20 cellular contexts compared by ENCODE assay signal in genomic region chr10:7157091-7157490, GRCh38.
DNase-seq lines count a peak whose midpoint lies in the region; ATAC-seq and TF ChIP-seq lines count a peak whose summit lies in the region.
"Had no signal": no experiment of that assay in that cellular context is flagged by ENCODE, and none has a peak within 500 bp of the region (broad histone marks: within the 10 kb centered on the region; RNA-seq: fewer than 3 reads in every experiment).

No MANE protein-coding gene starts in this region.

- peak; percentile 54 for ATAC-seq in GM18519 (IDR thresholded peaks at IDR 0.05; ENCODE audit: low FRiP score, unreplicated experiment)
- ATAC-seq: heart right ventricle had no signal

- peaks cover 33 to 53% (median 49%) of the 10 kb centered on the region in 10 experiments for H3K4me1 ChIP-seq in BLaER1 treated with 17β-estradiol and CSF1 and Interleukin-3, amounts not matched to agents 10 nM and 100 nM
- no peaks in the 10 kb centered on the region for H3K4me1 ChIP-seq in A673 (ENCODE audit: insufficient read depth, low read length, poor library complexity, severe bottlenecking)
- H3K4me1 ChIP-seq: adrenal gland, SJSA1 had no signal

- peak overlapping the region; percentile 63 to 73 (median 65) for H3K4me2 ChIP-seq in BLaER1 treated with 17β-estradiol and CSF1 and Interleukin-3, amounts not matched to agents 10 nM and 100 nM

- H3K4me3 ChIP-seq in BLaER1 treated with 17β-estradiol and CSF1 and Interleukin-3, amounts not matched to agents 10 nM and 100 nM: no peak overlapping the region
- no peak overlapping the region for H3K4me3 ChIP-seq in A673 (ENCODE audit: low read depth, low read length, poor library complexity, severe bottlenecking)
- H3K4me3 ChIP-seq: adrenal gland, cardiac muscle cell, heart right ventricle, right atrium auricular region, SJSA1 had no signal

- intact Hi-C loops in A673 (cut with micrococcal nuclease; ENCODE audit: unreplicated experiment): no loop called here

- no peaks in the 10 kb centered on the region for H4K20me1 ChIP-seq in BLaER1 treated with 17β-estradiol and CSF1 and Interleukin-3, amounts not matched to agents 10 nM and 100 nM

- H3K36me3 ChIP-seq in BLaER1 treated with 17β-estradiol and CSF1 and Interleukin-3, amounts not matched to agents 10 nM and 100 nM: peaks cover 19 to 58% (median 35%) of the 10 kb centered on the region in 11 experiments
- no peaks in the 10 kb centered on the region for H3K36me3 ChIP-seq in A673 (ENCODE audit: insufficient read depth, low read length, poor library complexity, severe bottlenecking)
- H3K36me3 ChIP-seq: adrenal gland, cardiac muscle cell, SJSA1 had no signal

- no peak overlapping the region for H3K4me3 Mint-ChIP-seq in immature natural killer cell
- H3K4me3 Mint-ChIP-seq: activated CD4-positive, alpha-beta memory T cell treated with anti-CD3 and anti-CD28 coated beads for 36 hours; activated T-helper 1 cell treated with anti-CD3 and anti-CD28 coated beads, Interleukin-12 subunit alpha, Interleukin-12 subunit beta, Interleukin-2, Interleukin-4 antibody, amounts not matched to agents 30 ng/mL and 10 ng/mL and 1 ng/mL, durations not matched to agents 14 hours and 24 hours and 36 hours had no signal

- H3K27me3 ChIP-seq in BLaER1 treated with 17β-estradiol and CSF1 and Interleukin-3, amounts not matched to agents 10 nM and 100 nM: no peaks in the 10 kb centered on the region
- H3K27me3 ChIP-seq in A673 (replicated peaks; ENCODE audit: insufficient read depth, low read depth, low read length, poor library complexity): peaks cover 65% of the 10 kb centered on the region
- H3K27me3 ChIP-seq: adrenal gland, heart right ventricle, right atrium auricular region, SJSA1 had no signal

- POLR2A ChIA-PET in A673 (lab: Charles Lee; ENCODE audit: low non-redundant PET): no interaction called here

- peak overlapping the region in 9 of 11 experiments; percentile 50 to 78 (median 71); a peak in 19 of 22 replicates for H3K27ac ChIP-seq in BLaER1 treated with 17β-estradiol and CSF1 and Interleukin-3, amounts not matched to agents 10 nM and 100 nM
- no peak overlapping the region for H3K27ac ChIP-seq in A673 (ENCODE audit: low read depth, low read length, poor library complexity, severe bottlenecking)
- H3K27ac ChIP-seq: adrenal gland, cardiac muscle cell, right atrium auricular region, SJSA1 had no signal

- peak; percentile 86 to 87 for DNase-seq in Kasumi-1 (lab: John Stamatoyannopoulos, UW)
- DNase-seq in immature natural killer cell: no peak
- DNase-seq in dermis blood vessel endothelial cell: no peak
- no peak for DNase-seq in middle frontal gyrus (ENCODE audit: extremely low spot score, low spot score)
- no peak for DNase-seq in activated CD4-positive, alpha-beta T cell treated with anti-CD3 and anti-CD28 coated beads, Interleukin-2, amount 50 U/mL, for 48 hours
- no peak for DNase-seq in A673 (ENCODE audit: low spot score)
- DNase-seq: activated CD4-positive, alpha-beta memory T cell treated with anti-CD3 and anti-CD28 coated beads for 36 hours; adrenal gland; heart right ventricle; islet precursor cell; mammary epithelial cell; NCI-H1930; OCI-M1; T1000 had no signal

- no peak for TF ChIP-seq CTCF in A673 (conservative IDR thresholded peaks at IDR 0.05; ENCODE audit: low read depth, low read length)

- peaks cover 14 to 42% (median 17%) of the 10 kb centered on the region in 3 donors for H3K36me3 Mint-ChIP-seq in immature natural killer cell

- CTCF ChIA-PET in A673 (lab: Charles Lee): no interaction called here

- H3K9me3 ChIP-seq in BLaER1 treated with 17β-estradiol and CSF1 and Interleukin-3, amounts not matched to agents 10 nM and 100 nM (replicated peaks in 1 of 11): no peaks in the 10 kb centered on the region; a peak in 1 of 22 replicates
- H3K9me3 ChIP-seq in A673 (ENCODE audit: low read depth, low read length, poor library complexity, severe bottlenecking): no peaks in the 10 kb centered on the region
- H3K9me3 ChIP-seq: adrenal gland, heart right ventricle, right atrium auricular region, SJSA1 had no signal

- no peaks in the 10 kb centered on the region for H3K9me3 Mint-ChIP-seq in immature natural killer cell
- H3K9me3 Mint-ChIP-seq: activated CD4-positive, alpha-beta memory T cell treated with anti-CD3 and anti-CD28 coated beads for 36 hours had no signal

- peak overlapping the region in 7 of 11 experiments; percentile 11 to 57 (median 49); a peak in 10 of 22 replicates for H3K9ac ChIP-seq in BLaER1 treated with 17β-estradiol and CSF1 and Interleukin-3, amounts not matched to agents 10 nM and 100 nM

- peaks cover 19 to 41% of the 10 kb centered on the region in 2 donors for H3K4me1 Mint-ChIP-seq in immature natural killer cell

- peaks cover 0 to 3% (median 2%) of the 10 kb centered on the region in 3 donors for H3K27me3 Mint-ChIP-seq in immature natural killer cell (ENCODE audit: low read depth in 3 of 3)
- H3K27me3 Mint-ChIP-seq: activated CD4-positive, alpha-beta memory T cell treated with anti-CD3 and anti-CD28 coated beads for 36 hours had no signal

- H3K27ac Mint-ChIP-seq in immature natural killer cell: peak overlapping the region in 4 of 6 donors; percentile 36 to 80 (median 71)
- H3K27ac Mint-ChIP-seq: activated CD4-positive, alpha-beta memory T cell treated with anti-CD3 and anti-CD28 coated beads for 36 hours; activated T-helper 1 cell treated with anti-CD3 and anti-CD28 coated beads, Interleukin-12 subunit alpha, Interleukin-12 subunit beta, Interleukin-2, Interleukin-4 antibody, amounts not matched to agents 30 ng/mL and 10 ng/mL and 1 ng/mL, durations not matched to agents 14 hours and 24 hours and 36 hours had no signal

- no TSS peak for BruUV-seq in A673 (replicated peaks; lab: Mats Ljungman, UMichigan)

Comparison
In these comparisons a context has a peak if more than half of its experiments do, and no peak if none do; other contexts are left out.
1. DNase-seq: peak in Kasumi-1 (2 of 2); none in immature natural killer cell (0 of 3), dermis blood vessel endothelial cell (single experiment), middle frontal gyrus (single experiment), activated CD4-positive, alpha-beta T cell treated with anti-CD3 and anti-CD28 coated beads, Interleukin-2, amount 50 U/mL, for 48 hours (0 of 2) and A673 (single experiment).